Comparison of ENCODE assay signal across 36 cellular contexts in the genomic region with DNA sequence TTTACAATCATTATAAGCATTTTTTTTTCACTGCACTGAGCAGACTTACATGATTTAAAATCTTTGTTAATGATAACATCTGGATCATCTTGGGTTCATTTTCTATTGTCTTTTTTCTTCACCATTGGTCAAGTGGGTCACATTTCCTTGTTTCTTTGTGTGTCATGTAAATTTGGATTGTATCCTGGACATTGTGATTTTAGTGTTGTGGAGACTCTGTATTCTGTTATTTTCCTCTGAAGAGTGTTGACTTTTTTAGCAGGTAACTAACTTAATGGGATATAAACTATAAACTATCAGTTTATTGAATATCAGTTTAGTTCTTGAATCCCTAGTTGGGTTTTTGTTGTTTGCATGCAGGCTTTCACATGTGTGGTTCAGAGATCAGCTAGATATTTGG. TPM values are rescaled to one million over a fixed set of nuclear protein-coding genes. Genes with fewer than 3 reads are reported as not detected.
"Had no signal": no experiment of that assay in that cellular context is flagged by ENCODE, and none has a peak within 500 bp of the region (broad histone marks: within the 10 kb centered on the region; RNA-seq: fewer than 3 reads in every experiment).

No MANE protein-coding gene starts in this region.

- H3K9me3 ChIP-seq: MG63 had no signal

- H3K27ac ChIP-seq: KMS-11 had no signal

- DNase-seq: Karpas-422, Kasumi-1, MG63, MM.1S, MV-4-11, NCI-H1048, NCI-H1092, NCI-H1092 treated with DMSO at 0.1 percent for 48 hours, NCI-H1105, NCI-H1105 treated with DMSO at 0.1 percent for 48 hours, NCI-H1417, NCI-H1417 treated with DMSO at 0.1 percent for 48 hours, NCI-H1436, NCI-H1436 treated with DMSO at 0.1 percent for 48 hours, NCI-H146, NCI-H1694, NCI-H1694 treated with DMSO at 0.1 percent for 48 hours, NCI-H187, NCI-H187 treated with DMSO at 0.1 percent for 48 hours, NCI-H1930, NCI-H2029, NCI-H2029 treated with DMSO at 0.1 percent for 48 hours, NCI-H2081, NCI-H2081 treated with DMSO at 0.1 percent for 48 hours, NCI-H2107, NCI-H2171, NCI-H2171 treated with DMSO at 0.1 percent for 48 hours, NCI-H2227 treated with DMSO at 0.1 percent for 48 hours, NCI-H226, NCI-H345, NCI-H446, NCI-H446 treated with DMSO at 0.1 percent for 48 hours, NCI-H510A had no signal

- H3K36me3 ChIP-seq: MG63 had no signal

- H3K4me3 ChIP-seq: MG63 had no signal

- H3K4me2 ChIP-seq: KMS-11 had no signal

- H3K9ac ChIP-seq: KMS-11 had no signal

- H3K27me3 ChIP-seq: MG63 had no signal

RNA-seq across cellular contexts. Expression of a gene that starts 4.0 kb away (rescaled TPM):
- total RNA-seq: LHCN-M2, M059J had no signal
